17 cellular contexts compared by ENCODE assay signal in genomic region chr2:101410716-101411115, GRCh38. TPM values are rescaled to one million over a fixed set of nuclear protein-coding genes. Genes with fewer than 3 reads are reported as not detected.
"Had no signal": no experiment of that assay in that cellular context is flagged by ENCODE, and none has a peak within 500 bp of the region (broad histone marks: within the 10 kb centered on the region; RNA-seq: fewer than 3 reads in every experiment).

No MANE protein-coding gene starts in this region.

- H3K4me1 ChIP-seq: esophagus muscularis mucosa, lower lobe of right lung, right atrium auricular region had no signal

- H3K27me3 ChIP-seq: brain microvascular endothelial cell, right atrium auricular region, thyroid gland had no signal

- DNase-seq: activated T-cell treated with anti-CD3 and anti-CD28 coated beads, Interleukin-2, amount 50 U/mL, for 1 hour; amygdala; brain microvascular endothelial cell; endodermal cell; glutamatergic neuron; immature natural killer cell; left cardiac atrium; lower lobe of right lung; mucosa of descending colon; natural killer cell; posterior cingulate gyrus; thyroid gland had no signal

- H3K27ac ChIP-seq: brain microvascular endothelial cell, esophagus muscularis mucosa, lower lobe of right lung, right atrium auricular region, skin epidermis, thyroid gland had no signal

- H3K36me3 ChIP-seq: brain microvascular endothelial cell, esophagus muscularis mucosa, lower lobe of right lung, right atrium auricular region, thyroid gland had no signal

- ATAC-seq: activated CD4-positive, CD25-positive, alpha-beta regulatory T cell treated with anti-CD3 and anti-CD28 coated beads, Interleukin-2, amount 50 U/mL, for 24 hours; left cardiac atrium; mucosa of descending colon had no signal

- H3K4me3 ChIP-seq: esophagus muscularis mucosa, lower lobe of right lung, mucosa of descending colon, right atrium auricular region, skin epidermis, thyroid gland had no signal

- H3K9me3 ChIP-seq: esophagus muscularis mucosa, lower lobe of right lung, right atrium auricular region, thyroid gland had no signal

RNA-seq across cellular contexts. Expression of gene CREG2, which starts 23.4 kb away (rescaled TPM):
- total RNA-seq: esophagus muscularis mucosa, fibroblast of villous mesenchyme, left cardiac atrium, lower lobe of right lung, natural killer cell, thyroid gland had no signal
- polyA plus RNA-seq: immature natural killer cell had no signal
